Comparison of ENCODE assay signal across 9 cellular contexts in genomic region chrX:3712870-3713224, GRCh38. TPM values are rescaled to one million over a fixed set of nuclear protein-coding genes. Genes with fewer than 3 reads are reported as not detected.
A peak's percentile ranks its signal among the peaks of the same experiment; 100 is the strongest.
DNase-seq lines count a peak whose midpoint lies in the region; ATAC-seq, FAIRE-seq and TF ChIP-seq lines count a peak whose summit lies in the region.
"Had no signal": no experiment of that assay in that cellular context is flagged by ENCODE, and none has a peak within 500 bp of the region (broad histone marks: within the 10 kb centered on the region; RNA-seq: fewer than 3 reads in every experiment).

No MANE protein-coding gene starts in this region.

- no peaks in the 10 kb centered on the region for H3K27me3 ChIP-seq in right cardiac atrium (ENCODE audit: control insufficient read depth, insufficient read depth)
- no peaks in the 10 kb centered on the region for H3K27me3 ChIP-seq in small intestine (ENCODE audit: control insufficient read depth in 2 of 2, insufficient read depth in 2 of 2, low read length in 2 of 2)

- ATAC-seq in HG03025 (IDR thresholded peaks at IDR 0.05; ENCODE audit: low FRiP score, unreplicated experiment) (peak; percentile 29), right cardiac atrium (peak; percentile 20 to 26)

- H3K9me3 ChIP-seq in right cardiac atrium (ENCODE audit: control insufficient read depth, low read length) (no peaks in the 10 kb centered on the region), small intestine (ENCODE audit: control insufficient read depth, low read depth) (no peaks in the 10 kb centered on the region)

- H3K36me3 ChIP-seq in small intestine (ENCODE audit: control insufficient read depth in 2 of 2, insufficient read depth in 2 of 2, low read length in 2 of 2), result no peaks in the 10 kb centered on the region

- H3K27ac Mint-ChIP-seq in activated CD4-positive, alpha-beta T cell treated with anti-CD3 and anti-CD28 coated beads, Interleukin-2, amount 10 ng/mL, durations not matched to agents 24 days and 14 days, result peak overlapping the region; percentile 62
- H3K27ac Mint-ChIP-seq in activated CD4-positive, alpha-beta memory T cell treated with anti-CD3 and anti-CD28 coated beads for 36 hours, result no peak overlapping the region

- WGBS in right cardiac atrium, result 0% methylated on average over 33 of the region's 38 CpGs
- WGBS in small intestine, 3 donors, result 0% methylated on average over 6 to 38 of the region's 38 CpGs

- CTCF ChIA-PET in activated CD4-positive, alpha-beta memory T cell treated with anti-CD3 and anti-CD28 coated beads for 36 hours (lab: Charles Lee), result no interaction called here
- CTCF ChIA-PET in GM10248 (lab: Yijun Ruan, JAX), result interaction anchor here (2.1 kb wide), 1 partner anchor 13 kb away, joined by 5 read pairs; no protein-coding TSS in a partner anchor

- TF ChIP-seq CTCF in GM10248 (IDR thresholded peaks at IDR 0.05; ENCODE audit: control extremely low read depth, extremely low read depth, low read depth, missing control alignments), result no peak

- POLR2A ChIA-PET in activated CD4-positive, alpha-beta memory T cell treated with anti-CD3 and anti-CD28 coated beads for 36 hours (lab: Charles Lee), result interaction anchor here (1.0 kb wide), 2 partner anchors 31 to 35 kb away, joined by 3 to 4 read pairs; no protein-coding TSS in a partner anchor
- POLR2A ChIA-PET in GM10248 (lab: Yijun Ruan, JAX), result no interaction called here

- H3K4me1 Mint-ChIP-seq in activated CD4-positive, alpha-beta T cell treated with anti-CD3 and anti-CD28 coated beads, Interleukin-2, amount 10 ng/mL, durations not matched to agents 24 days and 14 days, result peaks cover 12% of the 10 kb centered on the region
- peaks cover 16% of the 10 kb centered on the region for H3K4me1 Mint-ChIP-seq in activated CD4-positive, alpha-beta memory T cell treated with anti-CD3 and anti-CD28 coated beads for 36 hours (ENCODE audit: low read depth)

- intact Hi-C loops in activated CD4-positive, alpha-beta T cell treated with anti-CD3 and anti-CD28 coated beads, Interleukin-2, amount 10 ng/mL, durations not matched to agents 24 days and 14 days (cut with micrococcal nuclease), result loop anchor here (2.0 to 5.0 kb wide), 3 partner anchors 26 to 1006 kb away; no protein-coding TSS in a partner anchor
- intact Hi-C loops in activated CD4-positive, alpha-beta memory T cell treated with anti-CD3 and anti-CD28 coated beads for 36 hours (cut with micrococcal nuclease), result loop anchor here (1.0 to 10.0 kb wide), 3 partner anchors 25 to 1001 kb away; no protein-coding TSS in a partner anchor
- intact Hi-C loops in right cardiac atrium (cut with DNase I), result no loop called here

- peaks cover 18% of the 10 kb centered on the region for H3K36me3 Mint-ChIP-seq in activated CD4-positive, alpha-beta T cell treated with anti-CD3 and anti-CD28 coated beads, Interleukin-2, amount 10 ng/mL, durations not matched to agents 24 days and 14 days (ENCODE audit: low read depth)
- peaks cover 11% of the 10 kb centered on the region for H3K36me3 Mint-ChIP-seq in activated CD4-positive, alpha-beta memory T cell treated with anti-CD3 and anti-CD28 coated beads for 36 hours

- H3K9me3 Mint-ChIP-seq in activated CD4-positive, alpha-beta T cell treated with anti-CD3 and anti-CD28 coated beads, Interleukin-2, amount 10 ng/mL, durations not matched to agents 24 days and 14 days, result no peaks in the 10 kb centered on the region
- no peaks in the 10 kb centered on the region for H3K9me3 Mint-ChIP-seq in activated CD4-positive, alpha-beta memory T cell treated with anti-CD3 and anti-CD28 coated beads for 36 hours

- H3K4me1 ChIP-seq in right cardiac atrium (ENCODE audit: control insufficient read depth, insufficient read depth, low read length), result peaks cover 1% of the 10 kb centered on the region
- no peaks in the 10 kb centered on the region for H3K4me1 ChIP-seq in small intestine (ENCODE audit: control insufficient read depth in 2 of 2, insufficient read depth in 1 of 2, low read depth in 1 of 2, low read length in 1 of 2)

- peak overlapping the region; percentile 97 for H3K4me3 Mint-ChIP-seq in activated CD4-positive, alpha-beta T cell treated with anti-CD3 and anti-CD28 coated beads, Interleukin-2, amount 10 ng/mL, durations not matched to agents 24 days and 14 days
- H3K4me3 Mint-ChIP-seq in activated CD4-positive, alpha-beta memory T cell treated with anti-CD3 and anti-CD28 coated beads for 36 hours, result peak overlapping the region; percentile 96

- DNase-seq in activated CD4-positive, alpha-beta T cell treated with anti-CD3 and anti-CD28 coated beads, Interleukin-2, amount 10 ng/mL, durations not matched to agents 24 days and 14 days, result no peak
- no peak for DNase-seq in activated CD4-positive, alpha-beta T cell treated with anti-CD3 and anti-CD28 coated beads, Interleukin-2, amount 50 U/mL, for 4 hours
- DNase-seq in activated CD4-positive, alpha-beta memory T cell treated with anti-CD3 and anti-CD28 coated beads for 36 hours, result no peak
- DNase-seq in right cardiac atrium, result peak in 1 of 3 donors; percentile 28
- DNase-seq in small intestine, result peak; percentile 25
- no peak for DNase-seq in GM10248 (ENCODE audit: extremely low spot score)
- no peak for DNase-seq in cortex of kidney (lab: John Stamatoyannopoulos, UW)

- peak overlapping the region; percentile 66 for H3K4me3 ChIP-seq in right cardiac atrium (ENCODE audit: low read length)
- H3K4me3 ChIP-seq in small intestine (ENCODE audit: low read depth in 1 of 2, low read length in 2 of 2), result peak overlapping the region; percentile 61 to 93

- FAIRE-seq in small intestine (lab: Jason Lieb, UNC), result no peak
- FAIRE-seq: G401.6 had no signal

- H3K27ac ChIP-seq in right cardiac atrium (ENCODE audit: low read length), result peak overlapping the region; percentile 53
- H3K27ac ChIP-seq in small intestine (ENCODE audit: low read depth in 1 of 2, low read length in 1 of 2), result peak overlapping the region; percentile 30 to 78

- no peaks in the 10 kb centered on the region for H3K27me3 Mint-ChIP-seq in activated CD4-positive, alpha-beta T cell treated with anti-CD3 and anti-CD28 coated beads, Interleukin-2, amount 10 ng/mL, durations not matched to agents 24 days and 14 days
- H3K27me3 Mint-ChIP-seq in activated CD4-positive, alpha-beta memory T cell treated with anti-CD3 and anti-CD28 coated beads for 36 hours, result no peaks in the 10 kb centered on the region

RNA-seq across cellular contexts. Expression of gene PRKX, which starts 0.6 kb away (rescaled TPM):
- total RNA-seq in activated CD4-positive, alpha-beta T cell treated with anti-CD3 and anti-CD28 coated beads, Interleukin-2, amount 10 ng/mL, durations not matched to agents 24 days and 14 days, result 61.3 and 62.3 TPM in 2 replicates
- total RNA-seq in activated CD4-positive, alpha-beta memory T cell treated with anti-CD3 and anti-CD28 coated beads for 36 hours, result 10 to 100 TPM; 89.5 to 90.9 TPM
- total RNA-seq in right cardiac atrium, result 1 to 10 TPM; 4.2 to 6.4 (median 4.7) TPM
- polyA plus RNA-seq in right cardiac atrium (1.6 TPM), small intestine (1 to 10 TPM; 2.2 to 8.6 (median 3.5) TPM)

Comparison
In these comparisons a context has a peak if more than half of its experiments do, and no peak if none do; other contexts are left out.
1. intact Hi-C loops: an anchor here in activated CD4-positive, alpha-beta T cell treated with anti-CD3 and anti-CD28 coated beads, Interleukin-2, amount 10 ng/mL, durations not matched to agents 24 days and 14 days (2.0 to 5.0 kb wide) and activated CD4-positive, alpha-beta memory T cell treated with anti-CD3 and anti-CD28 coated beads for 36 hours (1.0 to 10.0 kb wide); none called in right cardiac atrium.